In genomic region chr7:127437772-127438330, GRCh38 we compare ENCODE assay signal across 15 cellular contexts. TPM values are rescaled to one million over a fixed set of nuclear protein-coding genes. Genes with fewer than 3 reads are reported as not detected.
DNase-seq lines count a peak whose midpoint lies in the region; FAIRE-seq and TF ChIP-seq lines count a peak whose summit lies in the region.
"Had no signal": no experiment of that assay in that cellular context is flagged by ENCODE, and none has a peak within 500 bp of the region (broad histone marks: within the 10 kb centered on the region; RNA-seq: fewer than 3 reads in every experiment).

No MANE protein-coding gene starts in this region.

- peak; percentile 85 for FAIRE-seq in H54 (lab: Jason Lieb, UNC)
- FAIRE-seq: small intestine had no signal

- in situ Hi-C loops in HAP-1 (cut with MboI; ENCODE audit: low sequenced_read_pairs): no loop called here
- in situ Hi-C loops in transverse colon (cut with MboI; ENCODE audit: low pct_ligation_motif_present in 1 of 4, low pct_unique_long_range_greater_than_20kb in 1 of 4, low sequenced_read_pairs in 3 of 4): no loop called here

- no peak for TF ChIP-seq EP300 in transverse colon (IDR thresholded peaks at IDR 0.05; ENCODE audit: low read depth)

- POLR2A ChIA-PET in A673 (lab: Charles Lee; ENCODE audit: low non-redundant PET): no interaction called here

- H3K4me1 ChIP-seq in A673 (ENCODE audit: insufficient read depth, low read length, poor library complexity, severe bottlenecking) (no peaks in the 10 kb centered on the region), adipocyte (ENCODE audit: control insufficient read depth, insufficient read depth, low read length) (peaks cover 13% of the 10 kb centered on the region), HAP-1 (no peaks in the 10 kb centered on the region), ascending aorta (no peaks in the 10 kb centered on the region), transverse colon (no peaks in the 10 kb centered on the region)
- H3K4me1 ChIP-seq: SJSA1 had no signal

- H3K9me3 ChIP-seq in A673 (ENCODE audit: low read depth, low read length, poor library complexity, severe bottlenecking): no peaks in the 10 kb centered on the region
- no peaks in the 10 kb centered on the region for H3K9me3 ChIP-seq in adipocyte (ENCODE audit: control insufficient read depth, low read length)
- H3K9me3 ChIP-seq in HAP-1: no peaks in the 10 kb centered on the region
- H3K9me3 ChIP-seq in ascending aorta: no peaks in the 10 kb centered on the region
- H3K9me3 ChIP-seq in transverse colon: no peaks in the 10 kb centered on the region
- H3K9me3 ChIP-seq: SJSA1 had no signal

- CTCF ChIA-PET in A673 (lab: Charles Lee): interaction anchor here (0.9 kb wide), 1 partner anchor 10 kb away, joined by 4 read pairs; no protein-coding TSS in a partner anchor

- TF ChIP-seq POLR2A in H54 (IDR thresholded peaks at IDR 0.05; ENCODE audit: low read depth, low read length) (no peak), transverse colon (IDR thresholded peaks at IDR 0.05) (no peak)

- DNase-seq in A673 (ENCODE audit: low spot score) (peak; percentile 50), H54 (ENCODE audit: insufficient read length, low spot score) (peak; percentile 41), adipocyte (ENCODE audit: low read depth) (peak; percentile 58), glomerular visceral epithelial cell (ENCODE audit: extremely low spot score) (peak; percentile 42), COR-L47 (lab: John Stamatoyannopoulos, UW) (no peak), HAP-1 (ENCODE audit: low spot score in 2 of 2) (no peak), ascending aorta (ENCODE audit: low spot score in 2 of 2) (no peak), transverse colon (no peak)
- DNase-seq: erythroblast, islet precursor cell, NCI-H1417, NCI-H774, small intestine had no signal

- no peak overlapping the region for H3K9ac ChIP-seq in adipocyte (ENCODE audit: low read length)

- TF ChIP-seq CTCF in A673 (conservative IDR thresholded peaks at IDR 0.05; ENCODE audit: low read depth, low read length): no peak
- TF ChIP-seq CTCF in ascending aorta (IDR thresholded peaks at IDR 0.05): no peak
- TF ChIP-seq CTCF in transverse colon (IDR thresholded peaks at IDR 0.05): no peak

- no TSS peak for BruUV-seq in A673 (replicated peaks; lab: Mats Ljungman, UMichigan)

- H3K4me3 ChIP-seq in A673 (ENCODE audit: low read depth, low read length, poor library complexity, severe bottlenecking) (no peak overlapping the region), adipocyte (ENCODE audit: low read length) (no peak overlapping the region), HAP-1 (no peak overlapping the region), ascending aorta (no peak overlapping the region), transverse colon (no peak overlapping the region)
- H3K4me3 ChIP-seq: SJSA1 had no signal

- intact Hi-C loops in A673 (cut with micrococcal nuclease; ENCODE audit: unreplicated experiment) (no loop called here), ascending aorta (cut with DNase I) (no loop called here), transverse colon (cut with DNase I; ENCODE audit: low total_unique reads) (no loop called here)

- no peaks in the 10 kb centered on the region for H3K36me3 ChIP-seq in A673 (ENCODE audit: insufficient read depth, low read length, poor library complexity, severe bottlenecking)
- no peaks in the 10 kb centered on the region for H3K36me3 ChIP-seq in adipocyte (ENCODE audit: control insufficient read depth, insufficient read depth, low read length, severe bottlenecking)
- H3K36me3 ChIP-seq in HAP-1 (replicated peaks): no peaks in the 10 kb centered on the region
- no peaks in the 10 kb centered on the region for H3K36me3 ChIP-seq in ascending aorta
- no peaks in the 10 kb centered on the region for H3K36me3 ChIP-seq in transverse colon
- H3K36me3 ChIP-seq: SJSA1 had no signal

- H3K27me3 ChIP-seq in A673 (replicated peaks; ENCODE audit: insufficient read depth, low read depth, low read length, poor library complexity) (no peaks in the 10 kb centered on the region), adipocyte (replicated peaks; ENCODE audit: control insufficient read depth, insufficient read depth, low read length) (peaks cover 12% of the 10 kb centered on the region), HAP-1 (ENCODE audit: low read depth) (no peaks in the 10 kb centered on the region), ascending aorta (no peaks in the 10 kb centered on the region), transverse colon (no peaks in the 10 kb centered on the region)
- H3K27me3 ChIP-seq: SJSA1 had no signal

- 56 to 100% methylated on average over 1 to 3 of the region's 3 CpGs for WGBS in transverse colon (ENCODE audit: low coverage in 1 of 2), 2 donors

- H3K27ac ChIP-seq in A673 (ENCODE audit: low read depth, low read length, poor library complexity, severe bottlenecking): no peak overlapping the region
- H3K27ac ChIP-seq in ascending aorta: no peak overlapping the region
- no peak overlapping the region for H3K27ac ChIP-seq in transverse colon
- H3K27ac ChIP-seq: C4-2B, SJSA1 had no signal

RNA-seq across cellular contexts. Expression of gene ZNF800, which starts 45.3 kb away (rescaled TPM):
- total RNA-seq in A673 (2021): 23.0 and 25.7 TPM in 2 replicates
- 36.9 TPM for total RNA-seq in ascending aorta
- 10 to 100 TPM; 31.7 to 60.7 (median 41.5) TPM for total RNA-seq in transverse colon

Comparison
In these comparisons a context has a peak if more than half of its experiments do, and no peak if none do; other contexts are left out.
1. DNase-seq: peak in A673 (single experiment), H54 (single experiment), adipocyte (single experiment) and glomerular visceral epithelial cell (single experiment); none in COR-L47 (single experiment), HAP-1 (0 of 2), ascending aorta (0 of 2) and transverse colon (single experiment).